ENCODE assay signal across 9 cellular contexts in genomic region chr9:19457694-19458009, GRCh38. TPM values are rescaled to one million over a fixed set of nuclear protein-coding genes. Genes with fewer than 3 reads are reported as not detected.
DNase-seq lines count a peak whose midpoint lies in the region; ATAC-seq, FAIRE-seq and TF ChIP-seq lines count a peak whose summit lies in the region.
"Had no signal": no experiment of that assay in that cellular context is flagged by ENCODE, and none has a peak within 500 bp of the region (broad histone marks: within the 10 kb centered on the region; RNA-seq: fewer than 3 reads in every experiment).

No MANE protein-coding gene starts in this region.

- SMC1A ChIA-PET in GM12878 (lab: Charles Lee; ENCODE audit: uncharacterized antibody, unreplicated experiment), result interaction anchor here (0.8 to 4.7 kb wide), 26 partner anchors 16 to 1203 kb away, joined by 3 to 34 read pairs (median 5); partner anchors contain the start of genes RPS6 and RRAGA

- no peaks in the 10 kb centered on the region for H3K36me3 ChIP-seq in GM12878 (ENCODE audit: control insufficient read depth in 2 of 2, insufficient read depth in 2 of 2, low read length in 1 of 2)

- no peak for TF ChIP-seq CTCF in GM12878 (IDR thresholded peaks at IDR 0.05 in 2 of 3, conservative IDR thresholded peaks at IDR 0.05 in 1 of 3; ENCODE audit: control insufficient read depth in 2 of 3, extremely low read depth in 1 of 3, insufficient read depth in 1 of 3, low read depth in 3 of 3, low read length in 3 of 3)

- no peak for DNase-seq in activated T-cell treated with anti-CD3 and anti-CD28 coated beads, Interleukin-2, amount 50 U/mL, for 24 hours
- DNase-seq in activated T-cell treated with anti-CD3 and anti-CD28 coated beads, Interleukin-2, amount 50 U/mL, for 48 hours, result no peak
- no peak for DNase-seq in GM12878 (ENCODE audit: low read depth, low spot score)
- no peak for DNase-seq in NCI-H2107 (lab: John Stamatoyannopoulos, UW)
- DNase-seq in kidney glomerular epithelial cell (lab: John Stamatoyannopoulos, UW), result no peak
- no peak for DNase-seq in NOMO-1 treated with dmso at 0.1 percent for 144 hours (lab: John Stamatoyannopoulos, UW; ENCODE audit: unreplicated experiment)

- no peaks in the 10 kb centered on the region for H3K9me3 ChIP-seq in GM12878 (replicated peaks; ENCODE audit: control insufficient read depth, insufficient read depth, low read length)

- peak overlapping the region; percentile 47; the same call in 1 of the 2 replicates for H3K4me3 ChIP-seq in GM12878

- H3K27ac ChIP-seq in GM12878 (ENCODE audit: control insufficient read depth, insufficient read depth), result no peak overlapping the region

- H3K4me2 ChIP-seq in GM12878 (ENCODE audit: control insufficient read depth, insufficient read depth), result peak overlapping the region; percentile 61; the same call in 1 of the 2 replicates

- intact Hi-C loops in GM12878 (cut with micrococcal nuclease; ENCODE audit: unreplicated experiment), result loop anchor here (2.0 to 5.0 kb wide), 6 partner anchors 77 to 1200 kb away; partner anchors contain the start of genes DENND4C, RPS6 and RRAGA

- no peak overlapping the region for H3K9ac ChIP-seq in GM12878 (ENCODE audit: control insufficient read depth, insufficient read depth, low read length)

- no peaks in the 10 kb centered on the region for H3K27me3 ChIP-seq in GM12878 (replicated peaks in 1 of 2; ENCODE audit: control insufficient read depth in 2 of 2, insufficient read depth in 2 of 2, low read length in 1 of 2)

- H3K36me3 Mint-ChIP-seq in activated T-cell treated with anti-CD3 and anti-CD28 coated beads, Interleukin-2, amount 50 U/mL, for 24 hours (ENCODE audit: low read depth), result no peaks in the 10 kb centered on the region
- H3K36me3 Mint-ChIP-seq in stimulated activated memory B cell treated with anti-CD40 and anti-IgM and Interleukin-4, amounts not matched to agents 10 μg/mL and 1 μg/mL and 100 μg/mL, for 72 hours, result no peaks in the 10 kb centered on the region

- H2AFZ ChIP-seq in GM12878 (ENCODE audit: control insufficient read depth, low read depth, low read length), result peak overlapping the region; percentile 25; the same call in 1 of the 2 replicates

- H3K79me2 ChIP-seq in GM12878 (ENCODE audit: control insufficient read depth, insufficient read depth, low read length), result no peaks in the 10 kb centered on the region; the same call in 1 of the 2 replicates

- RAD21 ChIA-PET in GM12878 (lab: Charles Lee; ENCODE audit: unreplicated experiment), result interaction anchor here (0.6 to 4.0 kb wide), 21 partner anchors 7 to 1203 kb away, joined by 3 to 31 read pairs (median 5); partner anchors contain the start of genes ACER2, DENND4C, RPS6 and RRAGA

- FAIRE-seq in GM12878 (lab: Jason Lieb, UNC), result no peak

- peak overlapping the region; percentile 42 for H3K4me3 Mint-ChIP-seq in activated T-cell treated with anti-CD3 and anti-CD28 coated beads, Interleukin-2, amount 50 U/mL, for 24 hours
- H3K4me3 Mint-ChIP-seq in stimulated activated memory B cell treated with anti-CD40 and anti-IgM and Interleukin-4, amounts not matched to agents 10 μg/mL and 1 μg/mL and 100 μg/mL, for 72 hours, result peak overlapping the region; percentile 57

- peak; percentile 13 for ATAC-seq in HG02981 (IDR thresholded peaks at IDR 0.05; ENCODE audit: unreplicated experiment)
- peak; percentile 31 for ATAC-seq in GM12878
- ATAC-seq in stimulated activated memory B cell treated with anti-CD40 and anti-IgM and Interleukin-4, amounts not matched to agents 10 μg/mL and 1 μg/mL and 100 μg/mL, for 72 hours, result no peak

- H3K9me3 Mint-ChIP-seq in activated T-cell treated with anti-CD3 and anti-CD28 coated beads, Interleukin-2, amount 50 U/mL, for 24 hours, result no peaks in the 10 kb centered on the region
- H3K9me3 Mint-ChIP-seq in stimulated activated memory B cell treated with anti-CD40 and anti-IgM and Interleukin-4, amounts not matched to agents 10 μg/mL and 1 μg/mL and 100 μg/mL, for 72 hours, result no peaks in the 10 kb centered on the region
- H3K9me3 Mint-ChIP-seq: IgD-negative memory B cell had no signal

- no peak for TF ChIP-seq POLR2A in GM12878 (IDR thresholded peaks at IDR 0.05; ENCODE audit: low read depth, low read length)

- in situ Hi-C loops in GM12878 (cut with MboI), result loop anchor here (5.0 to 25.0 kb wide), 3 partner anchors 353 to 1195 kb away; partner anchors contain the start of genes HAUS6 and RRAGA

- no peaks in the 10 kb centered on the region for H4K20me1 ChIP-seq in GM12878 (ENCODE audit: control insufficient read depth, insufficient read depth)

- CTCF ChIA-PET in GM12878 (lab: Yijun Ruan, JAX), result interaction anchor here (0.6 to 6.8 kb wide), 46 partner anchors 8 to 1201 kb away, joined by 3 to 102 read pairs (median 5); partner anchors contain the start of genes RPS6 and RRAGA

- H3K4me1 Mint-ChIP-seq in activated T-cell treated with anti-CD3 and anti-CD28 coated beads, Interleukin-2, amount 50 U/mL, for 24 hours (ENCODE audit: low read depth), result peaks cover 8% of the 10 kb centered on the region
- peaks cover 10% of the 10 kb centered on the region for H3K4me1 Mint-ChIP-seq in stimulated activated memory B cell treated with anti-CD40 and anti-IgM and Interleukin-4, amounts not matched to agents 10 μg/mL and 1 μg/mL and 100 μg/mL, for 72 hours

- no peak for TF ChIP-seq RAD21 in GM12878 (IDR thresholded peaks at IDR 0.05; ENCODE audit: insufficient read depth, low read depth, low read length)

- POLR2A ChIA-PET in GM12878 (lab: Charles Lee), result no interaction called here

- no peak overlapping the region for H3K27ac Mint-ChIP-seq in activated T-cell treated with anti-CD3 and anti-CD28 coated beads, Interleukin-2, amount 50 U/mL, for 24 hours
- H3K27ac Mint-ChIP-seq in stimulated activated memory B cell treated with anti-CD40 and anti-IgM and Interleukin-4, amounts not matched to agents 10 μg/mL and 1 μg/mL and 100 μg/mL, for 72 hours, result no peak overlapping the region
- H3K27ac Mint-ChIP-seq: IgD-negative memory B cell had no signal

- no TSS peak for BruUV-seq in GM12878 (replicated peaks; lab: Mats Ljungman, UMichigan)

- 1% methylated on average over 5 of the region's 5 CpGs for WGBS in GM12878 (ENCODE audit: insufficient coverage, insufficient replicate concordance, low lambda C conversion rate, missing lambda C conversion rate)

- no peak for TF ChIP-seq EP300 in GM12878 (IDR thresholded peaks at IDR 0.05; ENCODE audit: borderline replicate concordance in 1 of 2, control insufficient read depth in 1 of 2, low read depth in 2 of 2, low read length in 2 of 2)

- peaks cover 5% of the 10 kb centered on the region for H3K4me1 ChIP-seq in GM12878 (ENCODE audit: control insufficient read depth, insufficient read depth, low read length)

- H3K27me3 Mint-ChIP-seq in activated T-cell treated with anti-CD3 and anti-CD28 coated beads, Interleukin-2, amount 50 U/mL, for 24 hours, result no peaks in the 10 kb centered on the region
- no peaks in the 10 kb centered on the region for H3K27me3 Mint-ChIP-seq in stimulated activated memory B cell treated with anti-CD40 and anti-IgM and Interleukin-4, amounts not matched to agents 10 μg/mL and 1 μg/mL and 100 μg/mL, for 72 hours
- H3K27me3 Mint-ChIP-seq: IgD-negative memory B cell had no signal

TF ChIP-seq in GM12878, 131 proteins besides CTCF, POLR2A, EP300 and RAD21 (continues in another document):
- TF ChIP-seq SMAD5 (IDR thresholded peaks at IDR 0.05; ENCODE audit: low read depth) (no peak), TAF1 (IDR thresholded peaks at IDR 0.05; ENCODE audit: borderline replicate concordance, low read depth, low read length) (no peak), HSF1 (IDR thresholded peaks at IDR 0.05; ENCODE audit: low read depth, low read length) (no peak), FOXM1 (IDR thresholded peaks at IDR 0.05; ENCODE audit: low read depth, low read length) (no peak)

RNA-seq across cellular contexts. Expression of gene ACER2, which starts 48.8 kb away (rescaled TPM):
- 8.0 and 10.1 TPM in 2 replicates for total RNA-seq in GM12878 (2013; cell fraction: nucleolus; rRNA removed)
- total RNA-seq in GM12878 (2014; rRNA removed) (2.7 and 3.4 TPM in 2 replicates), GM12878 (2014; rRNA removed; fragmentation: Illumina TruSeq; extraction: Trizol) (2.4 and 2.9 TPM in 2 replicates), GM12878 (2021) (2.3 and 3.1 TPM in 2 replicates)
- 1.1 TPM for polyA plus RNA-seq in GM12878 (2011; ENCODE audit: low read depth)
- polyA plus RNA-seq in GM12878 (2011; rRNA removed) (3.1 and 3.3 TPM in 2 replicates), GM12878 (2014; fragmentation: Illumina TruSeq; extraction: Trizol) (2.5 and 3.8 TPM in 2 replicates), GM12878 (2014; fragmentation: Nextera tagmentation; extraction: Ambion mirVana) (under 1 TPM; 0.07 to 0.08 TPM), GM12878 (2014; rRNA removed) (1.3 and 2.0 TPM in 2 replicates), GM12878 (2016; fragmentation: Nextera tagmentation; extraction: Ambion mirVana) (1 to 10 TPM; 1.3 to 1.6 TPM)
- 2.9 and 3.0 TPM in 2 replicates for polyA plus RNA-seq in GM12878 (2011; cell fraction: cytosol; rRNA removed)
- polyA plus RNA-seq in GM12878 (2011; cell fraction: nucleus; rRNA removed), result 2.1 and 2.4 TPM in 2 replicates
- 1.1 and 1.5 TPM in 2 replicates for polyA plus RNA-seq in GM12878 (2012)
- 11.0 and 11.5 TPM in 2 replicates for polyA minus RNA-seq in GM12878 (2011; rRNA and poly(A)+ RNA removed)
- polyA minus RNA-seq in GM12878 (2011; cell fraction: cytosol; rRNA and poly(A)+ RNA removed), result 2.9 and 3.6 TPM in 2 replicates
- 1.8 and 2.4 TPM in 2 replicates for polyA minus RNA-seq in GM12878 (2011; cell fraction: nucleus; rRNA and poly(A)+ RNA removed)
